1 cellular context compared by ENCODE assay signal in genomic region chr9:110282023-110282766, GRCh38.
TF ChIP-seq lines count a peak whose summit lies in the region.

No MANE protein-coding gene starts in this region.

TF ChIP-seq in A549, 52 proteins besides CTCF, POLR2A, EP300 and RAD21:
- no peak for TF ChIP-seq REST (IDR thresholded peaks at IDR 0.05)
- TF ChIP-seq ATOH8 (CRISPR knock-in tag; IDR thresholded peaks at IDR 0.05; ENCODE audit: low read depth): no peak
- TF ChIP-seq RARB (CRISPR knock-in tag; IDR thresholded peaks at IDR 0.05): no peak
- no peak for TF ChIP-seq GATA3 (IDR thresholded peaks at IDR 0.05; ENCODE audit: borderline replicate concordance)
- TF ChIP-seq CHD2 (IDR thresholded peaks at IDR 0.05; ENCODE audit: low read length, partially characterized antibody): no peak
- no peak for TF ChIP-seq FOSL2 (IDR thresholded peaks at IDR 0.05)
- TF ChIP-seq FOSL2 (CRISPR knock-in tag; IDR thresholded peaks at IDR 0.05): no peak
- TF ChIP-seq MAZ (IDR thresholded peaks at IDR 0.05; ENCODE audit: borderline replicate concordance, low read depth, low read length): no peak
